In genomic region chr13:94602467-94602866, GRCh38 we compare ENCODE assay signal across 8 cellular contexts. TPM values are rescaled to one million over a fixed set of nuclear protein-coding genes. Genes with fewer than 3 reads are reported as not detected.
A peak's percentile ranks its signal among the peaks of the same experiment; 100 is the strongest.
DNase-seq lines count a peak whose midpoint lies in the region; ATAC-seq, FAIRE-seq and TF ChIP-seq lines count a peak whose summit lies in the region.

No MANE protein-coding gene starts in this region.

- H3K79me2 ChIP-seq in GM12878 (ENCODE audit: control insufficient read depth, insufficient read depth, low read length): peaks cover 17% of the 10 kb centered on the region

- peaks cover 2% of the 10 kb centered on the region; the same call in 1 of the 3 replicates for H3K9me3 ChIP-seq in GM12878 (replicated peaks; ENCODE audit: control insufficient read depth, insufficient read depth, low read length)

- H3K4me2 ChIP-seq in GM12878 (ENCODE audit: control insufficient read depth, insufficient read depth): peak overlapping the region; percentile 84

- CTCF ChIA-PET in GM12878 (lab: Yijun Ruan, JAX): interaction anchor here (0.9 to 8.3 kb wide), 2 partner anchors 16 to 802 kb away, joined by 4 to 102 read pairs; no protein-coding TSS in a partner anchor

- H3K9me3 Mint-ChIP-seq in stimulated activated naive CD8-positive, alpha-beta T cell treated with anti-CD3 and anti-CD28 coated beads, Interleukin-15, Interleukin-2, amounts not matched to agents 100 ng/mL and 50 ng/mL, for 24 hours: peaks cover 6% of the 10 kb centered on the region
- H3K9me3 Mint-ChIP-seq in mesothelial cell of epicardium: peaks cover 5% of the 10 kb centered on the region

- no peak for ATAC-seq in stimulated activated naive CD8-positive, alpha-beta T cell treated with anti-CD3 and anti-CD28 coated beads, Interleukin-15, Interleukin-2, amounts not matched to agents 100 U/mL and 50 U/mL, for 24 hours
- no peak for ATAC-seq in GM12878
- ATAC-seq in HG03378 (IDR thresholded peaks at IDR 0.05; ENCODE audit: unreplicated experiment): no peak

- no peak for TF ChIP-seq CTCF in GM12878 (IDR thresholded peaks at IDR 0.05 in 2 of 3, conservative IDR thresholded peaks at IDR 0.05 in 1 of 3; ENCODE audit: control insufficient read depth in 2 of 3, extremely low read depth in 1 of 3, insufficient read depth in 1 of 3, low read depth in 3 of 3, low read length in 3 of 3)
- TF ChIP-seq CTCF in mesothelial cell of epicardium (IDR thresholded peaks at IDR 0.05; ENCODE audit: unreplicated experiment): no peak

- intact Hi-C loops in GM12878 (cut with micrococcal nuclease; ENCODE audit: unreplicated experiment): no loop called here

- peak overlapping the region; percentile 80 for H3K27ac ChIP-seq in GM12878 (ENCODE audit: control insufficient read depth, insufficient read depth)

- peak overlapping the region; percentile 94 for H2AFZ ChIP-seq in GM12878 (ENCODE audit: control insufficient read depth, low read depth, low read length)

- peak overlapping the region; percentile 80 for H3K9ac ChIP-seq in GM12878 (ENCODE audit: control insufficient read depth, insufficient read depth, low read length)

- H3K27me3 ChIP-seq in GM12878 (replicated peaks in 1 of 2; ENCODE audit: control insufficient read depth in 2 of 2, insufficient read depth in 2 of 2, low read length in 1 of 2): no peaks in the 10 kb centered on the region

- no peaks in the 10 kb centered on the region for H3K27me3 Mint-ChIP-seq in stimulated activated naive CD8-positive, alpha-beta T cell treated with anti-CD3 and anti-CD28 coated beads, Interleukin-15, Interleukin-2, amounts not matched to agents 100 ng/mL and 50 ng/mL, for 24 hours
- no peaks in the 10 kb centered on the region for H3K27me3 Mint-ChIP-seq in mesothelial cell of epicardium (ENCODE audit: low read depth)

- peak overlapping the region; percentile 73 for H3K27ac Mint-ChIP-seq in stimulated activated naive CD8-positive, alpha-beta T cell treated with anti-CD3 and anti-CD28 coated beads, Interleukin-15, Interleukin-2, amounts not matched to agents 100 ng/mL and 50 ng/mL, for 24 hours
- H3K27ac Mint-ChIP-seq in mesothelial cell of epicardium: peak overlapping the region; percentile 87

- no TSS peak for BruUV-seq in GM12878 (replicated peaks; lab: Mats Ljungman, UMichigan)

- SMC1A ChIA-PET in GM12878 (lab: Charles Lee; ENCODE audit: uncharacterized antibody, unreplicated experiment): interaction anchor here (1.4 to 2.7 kb wide), 4 partner anchors 8 to 53 kb away, joined by 4 to 14 read pairs (median 6); no protein-coding TSS in a partner anchor

- no peak for TF ChIP-seq EP300 in GM12878 (IDR thresholded peaks at IDR 0.05; ENCODE audit: borderline replicate concordance in 1 of 2, control insufficient read depth in 1 of 2, low read depth in 2 of 2, low read length in 2 of 2)

- DNase-seq in stimulated activated naive CD8-positive, alpha-beta T cell treated with anti-CD3 and anti-CD28 coated beads, Interleukin-15, Interleukin-2, amounts not matched to agents 100 U/mL and 50 U/mL, for 24 hours: no peak
- DNase-seq in GM12878 (ENCODE audit: low read depth, low spot score) (no peak), mesothelial cell of epicardium (ENCODE audit: low spot score in 2 of 2, unreplicated experiment in 2 of 2) (no peak), HPDE6-E6E7 (ENCODE audit: extremely low spot score) (no peak), H4 (ENCODE audit: low spot score) (no peak)
- no peak for DNase-seq in stimulated activated CD4-positive, alpha-beta T cell treated with anti-CD3 and anti-CD28 coated beads, Interleukin-4, amount 100 ng/mL, for 24 hours

- no peaks in the 10 kb centered on the region for H4K20me1 ChIP-seq in GM12878 (ENCODE audit: control insufficient read depth, insufficient read depth)

- peak overlapping the region; percentile 88 for H3K4me3 Mint-ChIP-seq in stimulated activated naive CD8-positive, alpha-beta T cell treated with anti-CD3 and anti-CD28 coated beads, Interleukin-15, Interleukin-2, amounts not matched to agents 100 ng/mL and 50 ng/mL, for 24 hours
- H3K4me3 Mint-ChIP-seq in mesothelial cell of epicardium: peak overlapping the region; percentile 84

- no peak for FAIRE-seq in GM12878 (lab: Jason Lieb, UNC)

- peaks cover 22% of the 10 kb centered on the region for H3K36me3 Mint-ChIP-seq in stimulated activated naive CD8-positive, alpha-beta T cell treated with anti-CD3 and anti-CD28 coated beads, Interleukin-15, Interleukin-2, amounts not matched to agents 100 ng/mL and 50 ng/mL, for 24 hours (ENCODE audit: low read depth)
- H3K36me3 Mint-ChIP-seq in mesothelial cell of epicardium: peaks cover 12% of the 10 kb centered on the region

- no peak for TF ChIP-seq RAD21 in GM12878 (IDR thresholded peaks at IDR 0.05; ENCODE audit: insufficient read depth, low read depth, low read length)

- POLR2A ChIA-PET in GM12878 (lab: Charles Lee): interaction anchor here (0.7 to 1.8 kb wide), 8 partner anchors 11 to 623 kb away, joined by 3 to 6 read pairs (median 4); no protein-coding TSS in a partner anchor

- H3K36me3 ChIP-seq in GM12878 (ENCODE audit: control insufficient read depth in 2 of 2, insufficient read depth in 2 of 2, low read length in 1 of 2): peaks cover 0 to 9% of the 10 kb centered on the region in 2 experiments; a peak in 1 of 4 replicates

- in situ Hi-C loops in GM12878 (cut with MboI): no loop called here

- peak overlapping the region; percentile 90 for H3K4me3 ChIP-seq in GM12878

- 6% methylated on average over 1 of the region's 1 CpG for WGBS in GM12878 (ENCODE audit: insufficient coverage, insufficient replicate concordance, low lambda C conversion rate, missing lambda C conversion rate)

- RAD21 ChIA-PET in GM12878 (lab: Charles Lee; ENCODE audit: unreplicated experiment): interaction anchor here (1.6 to 5.5 kb wide), 2 partner anchors 15 to 167 kb away, joined by 4 to 36 read pairs; no protein-coding TSS in a partner anchor

- peaks cover 40% of the 10 kb centered on the region for H3K4me1 Mint-ChIP-seq in stimulated activated naive CD8-positive, alpha-beta T cell treated with anti-CD3 and anti-CD28 coated beads, Interleukin-15, Interleukin-2, amounts not matched to agents 100 ng/mL and 50 ng/mL, for 24 hours (ENCODE audit: low read depth)
- H3K4me1 Mint-ChIP-seq in mesothelial cell of epicardium: peaks cover 10% of the 10 kb centered on the region

- TF ChIP-seq POLR2A in GM12878 (IDR thresholded peaks at IDR 0.05; ENCODE audit: low read depth, low read length): no peak

- peaks cover 6% of the 10 kb centered on the region; the same call in 1 of the 2 replicates for H3K4me1 ChIP-seq in GM12878 (ENCODE audit: control insufficient read depth, insufficient read depth, low read length)

TF ChIP-seq in GM12878, 131 proteins besides CTCF, POLR2A, EP300 and RAD21 (continues in another document):
- no peak for TF ChIP-seq HDAC6 (IDR thresholded peaks at IDR 0.05; ENCODE audit: unreplicated experiment)

RNA-seq across cellular contexts. Expression of gene GPR180, which starts 0.8 kb away (rescaled TPM):
- 16.8 TPM in 2 replicates for total RNA-seq in GM12878 (2013; cell fraction: nucleolus; rRNA removed)
- 6.3 and 7.6 TPM in 2 replicates for total RNA-seq in GM12878 (2014; rRNA removed)
- total RNA-seq in GM12878 (2014; rRNA removed; fragmentation: Illumina TruSeq; extraction: Trizol): 7.0 and 7.6 TPM in 2 replicates
- 4.2 and 4.4 TPM in 2 replicates for total RNA-seq in GM12878 (2021)
- 1.7 TPM for polyA plus RNA-seq in GM12878 (2011; ENCODE audit: low read depth)
- 5.5 and 8.4 TPM in 2 replicates for polyA plus RNA-seq in GM12878 (2011; rRNA removed)
- 1.9 and 2.1 TPM in 2 replicates for polyA plus RNA-seq in GM12878 (2011; cell fraction: cytosol; rRNA removed)
- polyA plus RNA-seq in GM12878 (2011; cell fraction: nucleus; rRNA removed): 4.4 TPM in 2 replicates
- 2.6 and 3.3 TPM in 2 replicates for polyA plus RNA-seq in GM12878 (2012)
- polyA plus RNA-seq in GM12878 (2014; fragmentation: Illumina TruSeq; extraction: Trizol): 5.1 and 6.3 TPM in 2 replicates
- polyA plus RNA-seq in GM12878 (2014; fragmentation: Nextera tagmentation; extraction: Ambion mirVana): 1 to 10 TPM; 1.6 to 1.8 TPM
- polyA plus RNA-seq in GM12878 (2014; rRNA removed): 2.4 and 2.8 TPM in 2 replicates
- polyA plus RNA-seq in GM12878 (2016; fragmentation: Nextera tagmentation; extraction: Ambion mirVana): 1 to 10 TPM; 5.8 to 7.2 TPM
- polyA minus RNA-seq in GM12878 (2011; rRNA and poly(A)+ RNA removed): 7.3 and 9.4 TPM in 2 replicates
- 3.1 and 3.3 TPM in 2 replicates for polyA minus RNA-seq in GM12878 (2011; cell fraction: cytosol; rRNA and poly(A)+ RNA removed)
- 5.6 and 8.9 TPM in 2 replicates for polyA minus RNA-seq in GM12878 (2011; cell fraction: nucleus; rRNA and poly(A)+ RNA removed)
- total RNA-seq in mesothelial cell of epicardium: 6.5 to 6.8 TPM (median 6.5 TPM) in 3 replicates
- 2.5 and 3.7 TPM in 2 replicates for total RNA-seq in H4 (2014; rRNA removed; shearing (Covaris generic))

RNA-seq across cellular contexts. Expression of gene TGDS, which starts 6.5 kb away (rescaled TPM):
- 43.5 and 45.4 TPM in 2 replicates for total RNA-seq in GM12878 (2013; cell fraction: nucleolus; rRNA removed)
- total RNA-seq in GM12878 (2014; rRNA removed) (16.2 and 19.1 TPM in 2 replicates), GM12878 (2014; rRNA removed; fragmentation: Illumina TruSeq; extraction: Trizol) (21.0 and 21.2 TPM in 2 replicates), GM12878 (2021) (11.2 and 13.1 TPM in 2 replicates), mesothelial cell of epicardium (9.1 to 9.8 TPM (median 9.2 TPM) in 3 replicates)
- 4.6 TPM for polyA plus RNA-seq in GM12878 (2011; ENCODE audit: low read depth)
- polyA plus RNA-seq in GM12878 (2011; rRNA removed) (44.3 and 68.5 TPM in 2 replicates), GM12878 (2014; fragmentation: Illumina TruSeq; extraction: Trizol) (24.3 and 26.0 TPM in 2 replicates), GM12878 (2014; fragmentation: Nextera tagmentation; extraction: Ambion mirVana) (10 to 100 TPM; 28.1 to 42.7 TPM), GM12878 (2014; rRNA removed) (12.5 and 16.5 TPM in 2 replicates), GM12878 (2016; fragmentation: Nextera tagmentation; extraction: Ambion mirVana) (10 to 100 TPM; 23.4 to 24.9 TPM)
- polyA plus RNA-seq in GM12878 (2011; cell fraction: cytosol; rRNA removed): 14.3 and 19.8 TPM in 2 replicates
- 25.7 and 29.7 TPM in 2 replicates for polyA plus RNA-seq in GM12878 (2011; cell fraction: nucleus; rRNA removed)
- 9.5 and 15.3 TPM in 2 replicates for polyA plus RNA-seq in GM12878 (2012)
- 16.4 and 29.3 TPM in 2 replicates for polyA minus RNA-seq in GM12878 (2011; rRNA and poly(A)+ RNA removed)
- polyA minus RNA-seq in GM12878 (2011; cell fraction: cytosol; rRNA and poly(A)+ RNA removed): 5.7 and 6.3 TPM in 2 replicates
- polyA minus RNA-seq in GM12878 (2011; cell fraction: nucleus; rRNA and poly(A)+ RNA removed): 24.1 and 25.1 TPM in 2 replicates
- total RNA-seq in H4 (2014; rRNA removed; shearing (Covaris generic)): 9.3 and 14.4 TPM in 2 replicates
